Comparison of ENCODE assay signal across 30 cellular contexts in the genomic region with DNA sequence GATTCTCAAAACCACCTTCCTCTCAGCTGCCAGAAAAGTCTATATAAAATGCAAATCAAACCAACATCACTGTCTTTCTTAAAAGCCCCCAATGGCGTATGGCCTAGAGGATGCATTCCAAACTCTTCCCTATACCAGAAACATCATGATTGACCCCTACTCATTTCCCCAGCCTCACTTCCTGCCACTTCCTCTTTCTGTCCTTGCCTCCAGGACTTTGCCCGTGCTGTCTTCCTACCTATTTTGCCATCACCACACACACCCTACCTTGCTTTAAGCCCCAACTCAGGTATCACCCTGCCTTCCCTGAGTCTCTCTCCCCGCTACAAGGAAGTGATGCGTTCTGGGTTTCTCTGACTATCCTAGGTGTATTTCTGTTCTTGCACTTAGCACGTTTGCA. TPM values are rescaled to one million over a fixed set of nuclear protein-coding genes. Genes with fewer than 3 reads are reported as not detected.
DNase-seq lines count a peak whose midpoint lies in the region; ATAC-seq, FAIRE-seq and TF ChIP-seq lines count a peak whose summit lies in the region.
"Had no signal": no experiment of that assay in that cellular context is flagged by ENCODE, and none has a peak within 500 bp of the region (broad histone marks: within the 10 kb centered on the region; RNA-seq: fewer than 3 reads in every experiment).

No MANE protein-coding gene starts in this region.

- DNase-seq in activated CD4-positive, alpha-beta T cell treated with anti-CD3 and anti-CD28 coated beads, Interleukin-2, amount 10 ng/mL, durations not matched to agents 24 days and 14 days, result peak; percentile 15
- no peak for DNase-seq in activated CD4-positive, alpha-beta T cell treated with anti-CD3 and anti-CD28 coated beads, Interleukin-2, amount 10 ng/mL, durations not matched to agents 7 days and 5 days
- DNase-seq in GM12878 (ENCODE audit: low read depth, low spot score), result no peak
- no peak for DNase-seq in urothelium cell line (ENCODE audit: low spot score)
- DNase-seq in A673 (ENCODE audit: low spot score), result no peak
- no peak for DNase-seq in medulla oblongata (ENCODE audit: extremely low spot score)
- DNase-seq: ACHN; BE2C; C1 segment of cervical spinal cord; CD4-positive, alpha-beta memory T cell; CD4-positive, CD25-positive, alpha-beta regulatory T cell; CD8-positive, alpha-beta memory T cell; COR-L47; DMS 273 treated with DMSO at 0.1 percent for 48 hours; DMS153; DMS53; DMS79; DND-41; EL; GDM1 had no signal

- 26% methylated on average over 5 of the region's 5 CpGs for WGBS in GM12878 (ENCODE audit: insufficient coverage, insufficient replicate concordance, low lambda C conversion rate, missing lambda C conversion rate)

- no peak overlapping the region for H3K4me2 ChIP-seq in GM12878 (ENCODE audit: control insufficient read depth, insufficient read depth)
- H3K4me2 ChIP-seq: A549, BLaER1 had no signal

- POLR2A ChIA-PET in activated CD4-positive, alpha-beta T cell treated with anti-CD3 and anti-CD28 coated beads, Interleukin-2, amount 10 ng/mL, durations not matched to agents 7 days and 5 days (lab: Charles Lee), result no interaction called here
- POLR2A ChIA-PET in GM12878 (lab: Charles Lee), result no interaction called here
- POLR2A ChIA-PET in A673 (lab: Charles Lee; ENCODE audit: low non-redundant PET), result no interaction called here

- intact Hi-C loops in activated CD4-positive, alpha-beta T cell treated with anti-CD3 and anti-CD28 coated beads, Interleukin-2, amount 10 ng/mL, durations not matched to agents 24 days and 14 days (cut with micrococcal nuclease), result no loop called here
- intact Hi-C loops in GM12878 (cut with micrococcal nuclease; ENCODE audit: unreplicated experiment), result no loop called here
- intact Hi-C loops in A673 (cut with micrococcal nuclease; ENCODE audit: unreplicated experiment), result no loop called here

- SMC1A ChIA-PET in GM12878 (lab: Charles Lee; ENCODE audit: uncharacterized antibody, unreplicated experiment), result interaction anchor here (0.8 kb wide), 1 partner anchor 29 kb away, joined by 3 read pairs; no protein-coding TSS in a partner anchor

- H3K79me2 ChIP-seq in GM12878 (ENCODE audit: control insufficient read depth, insufficient read depth, low read length), result no peaks in the 10 kb centered on the region

- H3K4me1 ChIP-seq in GM12878 (ENCODE audit: control insufficient read depth, insufficient read depth, low read length), result no peaks in the 10 kb centered on the region
- no peaks in the 10 kb centered on the region for H3K4me1 ChIP-seq in A673 (ENCODE audit: insufficient read depth, low read length, poor library complexity, severe bottlenecking)
- H3K4me1 ChIP-seq: A549, BE2C had no signal

- no peaks in the 10 kb centered on the region for H3K9me3 Mint-ChIP-seq in activated CD4-positive, alpha-beta T cell treated with anti-CD3 and anti-CD28 coated beads, Interleukin-2, amount 10 ng/mL, durations not matched to agents 24 days and 14 days
- no peaks in the 10 kb centered on the region for H3K9me3 Mint-ChIP-seq in activated CD4-positive, alpha-beta T cell treated with anti-CD3 and anti-CD28 coated beads, Interleukin-2, amount 10 ng/mL, durations not matched to agents 7 days and 5 days
- H3K9me3 Mint-ChIP-seq: CD4-positive, CD25-positive, alpha-beta regulatory T cell; CD8-positive, alpha-beta memory T cell had no signal

- no peak overlapping the region for H3K9ac ChIP-seq in GM12878 (ENCODE audit: control insufficient read depth, insufficient read depth, low read length)
- H3K9ac ChIP-seq: BLaER1 had no signal

- H2AFZ ChIP-seq in GM12878 (ENCODE audit: control insufficient read depth, low read depth, low read length), result no peak overlapping the region

- no peaks in the 10 kb centered on the region for H3K9me3 ChIP-seq in GM12878 (replicated peaks; ENCODE audit: control insufficient read depth, insufficient read depth, low read length)
- H3K9me3 ChIP-seq in A673 (ENCODE audit: low read depth, low read length, poor library complexity, severe bottlenecking), result no peaks in the 10 kb centered on the region
- H3K9me3 ChIP-seq: A549, BE2C, BLaER1 had no signal

- no peak for ATAC-seq in GM12878
- ATAC-seq: A549 had no signal

- no peak for TF ChIP-seq RAD21 in GM12878 (IDR thresholded peaks at IDR 0.05; ENCODE audit: insufficient read depth, low read depth, low read length)

- no TSS peak for BruUV-seq in GM12878 (replicated peaks; lab: Mats Ljungman, UMichigan)
- no TSS peak for BruUV-seq in A673 (replicated peaks; lab: Mats Ljungman, UMichigan)

- TF ChIP-seq EP300 in GM12878 (IDR thresholded peaks at IDR 0.05; ENCODE audit: borderline replicate concordance in 1 of 2, control insufficient read depth in 1 of 2, low read depth in 2 of 2, low read length in 2 of 2), result no peak

- in situ Hi-C loops in GM12878 (cut with MboI), result no loop called here

- no peaks in the 10 kb centered on the region for H3K4me1 Mint-ChIP-seq in activated CD4-positive, alpha-beta T cell treated with anti-CD3 and anti-CD28 coated beads, Interleukin-2, amount 10 ng/mL, durations not matched to agents 24 days and 14 days
- no peaks in the 10 kb centered on the region for H3K4me1 Mint-ChIP-seq in activated CD4-positive, alpha-beta T cell treated with anti-CD3 and anti-CD28 coated beads, Interleukin-2, amount 10 ng/mL, durations not matched to agents 7 days and 5 days
- H3K4me1 Mint-ChIP-seq: CD4-positive, alpha-beta memory T cell; CD4-positive, CD25-positive, alpha-beta regulatory T cell; CD8-positive, alpha-beta memory T cell had no signal

- H3K36me3 ChIP-seq in GM12878 (ENCODE audit: control insufficient read depth in 2 of 2, insufficient read depth in 2 of 2, low read length in 1 of 2) (no peaks in the 10 kb centered on the region), A673 (ENCODE audit: insufficient read depth, low read length, poor library complexity, severe bottlenecking) (no peaks in the 10 kb centered on the region)
- H3K36me3 ChIP-seq: BE2C, BLaER1 had no signal

- peaks cover 22% of the 10 kb centered on the region for H3K27me3 Mint-ChIP-seq in activated CD4-positive, alpha-beta T cell treated with anti-CD3 and anti-CD28 coated beads, Interleukin-2, amount 10 ng/mL, durations not matched to agents 24 days and 14 days
- H3K27me3 Mint-ChIP-seq in activated CD4-positive, alpha-beta T cell treated with anti-CD3 and anti-CD28 coated beads, Interleukin-2, amount 10 ng/mL, durations not matched to agents 7 days and 5 days, result peaks cover 13% of the 10 kb centered on the region

- RAD21 ChIA-PET in GM12878 (lab: Charles Lee; ENCODE audit: unreplicated experiment), result no interaction called here

- TF ChIP-seq POLR2A in GM12878 (IDR thresholded peaks at IDR 0.05; ENCODE audit: low read depth, low read length), result no peak

- H3K27me3 ChIP-seq in GM12878 (replicated peaks in 1 of 2; ENCODE audit: control insufficient read depth in 2 of 2, insufficient read depth in 2 of 2, low read length in 1 of 2), result peaks cover 0 to 8% of the 10 kb centered on the region in 2 experiments; a peak in 3 of 4 replicates
- no peaks in the 10 kb centered on the region for H3K27me3 ChIP-seq in A673 (replicated peaks; ENCODE audit: insufficient read depth, low read depth, low read length, poor library complexity)
- H3K27me3 ChIP-seq: BE2C, BLaER1 had no signal

- H4K20me1 ChIP-seq in GM12878 (ENCODE audit: control insufficient read depth, insufficient read depth), result no peaks in the 10 kb centered on the region
- H4K20me1 ChIP-seq: BLaER1 had no signal

- no peak for TF ChIP-seq CTCF in GM12878 (IDR thresholded peaks at IDR 0.05 in 2 of 3, conservative IDR thresholded peaks at IDR 0.05 in 1 of 3; ENCODE audit: control insufficient read depth in 2 of 3, extremely low read depth in 1 of 3, insufficient read depth in 1 of 3, low read depth in 3 of 3, low read length in 3 of 3)
- no peak for TF ChIP-seq CTCF in A673 (conservative IDR thresholded peaks at IDR 0.05; ENCODE audit: low read depth, low read length)

- no peak overlapping the region for H3K27ac Mint-ChIP-seq in activated CD4-positive, alpha-beta T cell treated with anti-CD3 and anti-CD28 coated beads, Interleukin-2, amount 10 ng/mL, durations not matched to agents 24 days and 14 days
- no peak overlapping the region for H3K27ac Mint-ChIP-seq in activated CD4-positive, alpha-beta T cell treated with anti-CD3 and anti-CD28 coated beads, Interleukin-2, amount 10 ng/mL, durations not matched to agents 7 days and 5 days
- H3K27ac Mint-ChIP-seq: CD14-positive monocyte; CD4-positive, alpha-beta memory T cell; CD4-positive, CD25-positive, alpha-beta regulatory T cell; CD8-positive, alpha-beta memory T cell had no signal

- no peak overlapping the region for H3K4me3 Mint-ChIP-seq in activated CD4-positive, alpha-beta T cell treated with anti-CD3 and anti-CD28 coated beads, Interleukin-2, amount 10 ng/mL, durations not matched to agents 24 days and 14 days
- no peak overlapping the region for H3K4me3 Mint-ChIP-seq in activated CD4-positive, alpha-beta T cell treated with anti-CD3 and anti-CD28 coated beads, Interleukin-2, amount 10 ng/mL, durations not matched to agents 7 days and 5 days
- H3K4me3 Mint-ChIP-seq: CD14-positive monocyte; CD4-positive, alpha-beta memory T cell; CD4-positive, CD25-positive, alpha-beta regulatory T cell; CD8-positive, alpha-beta memory T cell had no signal

- CTCF ChIA-PET in activated CD4-positive, alpha-beta T cell treated with anti-CD3 and anti-CD28 coated beads, Interleukin-2, amount 10 ng/mL, durations not matched to agents 7 days and 5 days (lab: Charles Lee), result no interaction called here
- CTCF ChIA-PET in GM12878 (lab: Yijun Ruan, JAX), result interaction anchor here (0.9 to 1.2 kb wide), 3 partner anchors 25 to 193 kb away, joined by 3 read pairs; no protein-coding TSS in a partner anchor
- CTCF ChIA-PET in A673 (lab: Charles Lee), result no interaction called here

- H3K4me3 ChIP-seq in GM12878, result no peak overlapping the region
- no peak overlapping the region for H3K4me3 ChIP-seq in A673 (ENCODE audit: low read depth, low read length, poor library complexity, severe bottlenecking)
- H3K4me3 ChIP-seq: A549, BLaER1 had no signal

- H3K27ac ChIP-seq in GM12878 (ENCODE audit: control insufficient read depth, insufficient read depth) (no peak overlapping the region), A673 (ENCODE audit: low read depth, low read length, poor library complexity, severe bottlenecking) (no peak overlapping the region)
- H3K27ac ChIP-seq: 22Rv1, A549, BLaER1 had no signal

- FAIRE-seq in GM12878 (lab: Jason Lieb, UNC), result no peak
- FAIRE-seq in urothelium cell line (lab: Jason Lieb, UNC), result peak; percentile 5
- FAIRE-seq: A549, GM12892, GM18507 had no signal

- no peaks in the 10 kb centered on the region for H3K36me3 Mint-ChIP-seq in activated CD4-positive, alpha-beta T cell treated with anti-CD3 and anti-CD28 coated beads, Interleukin-2, amount 10 ng/mL, durations not matched to agents 24 days and 14 days (ENCODE audit: low read depth)
- no peaks in the 10 kb centered on the region for H3K36me3 Mint-ChIP-seq in activated CD4-positive, alpha-beta T cell treated with anti-CD3 and anti-CD28 coated beads, Interleukin-2, amount 10 ng/mL, durations not matched to agents 7 days and 5 days (ENCODE audit: low read depth)
- H3K36me3 Mint-ChIP-seq: CD14-positive monocyte; CD4-positive, alpha-beta memory T cell; CD4-positive, CD25-positive, alpha-beta regulatory T cell; CD8-positive, alpha-beta memory T cell had no signal

RNA-seq across cellular contexts. Expression of gene POU2AF2, which starts 8.1 kb away (rescaled TPM):
- total RNA-seq in activated CD4-positive, alpha-beta T cell treated with anti-CD3 and anti-CD28 coated beads, Interleukin-2, amount 10 ng/mL, durations not matched to agents 24 days and 14 days, result 0.44 TPM in 1 of 2 replicates, not detected in the other
- total RNA-seq in activated CD4-positive, alpha-beta T cell treated with anti-CD3 and anti-CD28 coated beads, Interleukin-2, amount 10 ng/mL, durations not matched to agents 7 days and 5 days, result not detected
- not detected in 2 replicates for total RNA-seq in GM12878 (2013; cell fraction: nucleolus; rRNA removed)
- total RNA-seq in GM12878 (2014; rRNA removed) (not detected in 2 replicates), GM12878 (2014; rRNA removed; fragmentation: Illumina TruSeq; extraction: Trizol) (not detected in 2 replicates), GM12878 (2021) (not detected in 2 replicates), A673 (2021) (not detected in 2 replicates)
- polyA plus RNA-seq in GM12878 (2011; ENCODE audit: low read depth), result not detected
- polyA plus RNA-seq in GM12878 (2011; rRNA removed) (not detected in 2 replicates), GM12878 (2014; fragmentation: Illumina TruSeq; extraction: Trizol) (not detected in 2 replicates), GM12878 (2014; fragmentation: Nextera tagmentation; extraction: Ambion mirVana) (not detected), GM12878 (2014; rRNA removed) (not detected in 2 replicates), GM12878 (2016; fragmentation: Nextera tagmentation; extraction: Ambion mirVana) (not detected)
- not detected in 2 replicates for polyA plus RNA-seq in GM12878 (2011; cell fraction: cytosol; rRNA removed)
- polyA plus RNA-seq in GM12878 (2011; cell fraction: nucleus; rRNA removed), result not detected in 2 replicates
- polyA plus RNA-seq in GM12878 (2012), result not detected in 2 replicates
- polyA minus RNA-seq in GM12878 (2011; rRNA and poly(A)+ RNA removed), result not detected in 2 replicates
- not detected in 2 replicates for polyA minus RNA-seq in GM12878 (2011; cell fraction: cytosol; rRNA and poly(A)+ RNA removed)
- polyA minus RNA-seq in GM12878 (2011; cell fraction: nucleus; rRNA and poly(A)+ RNA removed), result not detected in 2 replicates
- total RNA-seq: A172; CD4-positive, alpha-beta memory T cell; CD4-positive, CD25-positive, alpha-beta regulatory T cell; CD8-positive, alpha-beta memory T cell; Daoy; G401 had no signal
- polyA plus RNA-seq: A549; AG04450; CD14-positive monocyte; CD4-positive, alpha-beta memory T cell; CD4-positive, CD25-positive, alpha-beta regulatory T cell; CD8-positive, alpha-beta memory T cell had no signal

RNA-seq across cellular contexts. Expression of gene POU2AF3, which starts 44.7 kb away (rescaled TPM):
- total RNA-seq in activated CD4-positive, alpha-beta T cell treated with anti-CD3 and anti-CD28 coated beads, Interleukin-2, amount 10 ng/mL, durations not matched to agents 24 days and 14 days, result 0.21 and 0.37 TPM in 2 replicates
- not detected for total RNA-seq in activated CD4-positive, alpha-beta T cell treated with anti-CD3 and anti-CD28 coated beads, Interleukin-2, amount 10 ng/mL, durations not matched to agents 7 days and 5 days
- total RNA-seq in GM12878 (2013; cell fraction: nucleolus; rRNA removed), result not detected in 2 replicates
- total RNA-seq in GM12878 (2014; rRNA removed) (0.17 TPM in 1 of 2 replicates, not detected in the other), GM12878 (2014; rRNA removed; fragmentation: Illumina TruSeq; extraction: Trizol) (not detected in 2 replicates), GM12878 (2021) (not detected in 2 replicates), A673 (2021) (0.77 and 1.1 TPM in 2 replicates)
- polyA plus RNA-seq in GM12878 (2011; ENCODE audit: low read depth), result not detected
- polyA plus RNA-seq in GM12878 (2011; rRNA removed) (0.09 TPM in 1 of 2 replicates, not detected in the other), GM12878 (2014; fragmentation: Illumina TruSeq; extraction: Trizol) (not detected in 2 replicates), GM12878 (2014; fragmentation: Nextera tagmentation; extraction: Ambion mirVana) (not detected), GM12878 (2014; rRNA removed) (not detected in 2 replicates), GM12878 (2016; fragmentation: Nextera tagmentation; extraction: Ambion mirVana) (under 1 TPM in 1 of 2 experiments, not detected in 1; 0.17 TPM)
- polyA plus RNA-seq in GM12878 (2011; cell fraction: cytosol; rRNA removed), result 0.05 TPM in 1 of 2 replicates, not detected in the other
- 0.45 TPM in 1 of 2 replicates, not detected in the other for polyA plus RNA-seq in GM12878 (2011; cell fraction: nucleus; rRNA removed)
- polyA plus RNA-seq in GM12878 (2012), result 0.22 and 0.27 TPM in 2 replicates
- polyA minus RNA-seq in GM12878 (2011; rRNA and poly(A)+ RNA removed), result not detected in 2 replicates
- polyA minus RNA-seq in GM12878 (2011; cell fraction: cytosol; rRNA and poly(A)+ RNA removed), result not detected in 2 replicates
- polyA minus RNA-seq in GM12878 (2011; cell fraction: nucleus; rRNA and poly(A)+ RNA removed), result not detected in 2 replicates
- total RNA-seq: A172; CD4-positive, alpha-beta memory T cell; CD4-positive, CD25-positive, alpha-beta regulatory T cell; CD8-positive, alpha-beta memory T cell; Daoy; G401 had no signal
- polyA plus RNA-seq: AG04450; CD14-positive monocyte; CD4-positive, alpha-beta memory T cell; CD4-positive, CD25-positive, alpha-beta regulatory T cell; CD8-positive, alpha-beta memory T cell had no signal
